In the genomic region with DNA sequence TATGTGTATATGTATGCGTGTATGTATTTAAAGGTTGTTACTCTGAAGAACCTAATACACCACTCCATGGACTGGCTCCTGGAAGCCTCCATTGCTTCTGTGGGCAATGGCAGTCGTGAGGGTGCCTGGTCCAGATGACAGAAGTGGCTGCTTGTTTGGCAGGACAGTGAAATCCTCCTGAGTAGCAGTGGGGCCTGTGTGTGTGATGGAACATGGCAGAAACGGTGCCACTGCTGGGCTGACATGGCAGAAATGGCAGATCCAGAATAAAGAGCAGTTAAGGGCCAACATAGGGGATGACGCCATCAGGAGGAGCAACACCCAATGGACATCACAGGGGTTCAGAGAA, we compare ENCODE assay signal across 24 cellular contexts. TPM values are rescaled to one million over a fixed set of nuclear protein-coding genes. Genes with fewer than 3 reads are reported as not detected.
"Had no signal": no experiment of that assay in that cellular context is flagged by ENCODE, and none has a peak within 500 bp of the region (broad histone marks: within the 10 kb centered on the region; RNA-seq: fewer than 3 reads in every experiment).

No MANE protein-coding gene starts in this region.

- H3K9me3 ChIP-seq: breast epithelium, heart left ventricle, thyroid gland, uterus had no signal

- H3K36me3 ChIP-seq: uterus had no signal

- H3K4me3 ChIP-seq: breast epithelium, heart left ventricle, lung, thyroid gland, uterus had no signal

- H3K9me3 Mint-ChIP-seq: activated naive CD4-positive, alpha-beta T cell treated with anti-CD3 and anti-CD28 coated beads, Interleukin-2, amount 10 ng/mL, durations not matched to agents 7 days and 5 days; activated T-helper 2 cell treated with anti-CD3 and anti-CD28 coated beads, Interferon-gamma antibody, Interleukin-2, Interleukin-4, amounts not matched to agents 10 μg/mL and 5 μg/mL and 100 μg/mL, durations not matched to agents 14 hours and 24 hours and 36 hours; natural killer cell treated with Interleukin-12 subunit alpha and Interleukin-12 subunit beta and Interleukin-15 and Interleukin-18, amount 100 ng/mL, for 72 hours had no signal

- H3K27ac Mint-ChIP-seq: activated naive CD4-positive, alpha-beta T cell treated with anti-CD3 and anti-CD28 coated beads, Interleukin-2, amount 10 ng/mL, durations not matched to agents 7 days and 5 days; activated T-helper 2 cell treated with anti-CD3 and anti-CD28 coated beads, Interferon-gamma antibody, Interleukin-2, Interleukin-4, amounts not matched to agents 10 μg/mL and 5 μg/mL and 100 μg/mL, durations not matched to agents 14 hours and 24 hours and 36 hours; mesothelial cell of epicardium; natural killer cell treated with Interleukin-12 subunit alpha and Interleukin-12 subunit beta and Interleukin-15 and Interleukin-18, amount 100 ng/mL, for 72 hours; stimulated activated naive B cell treated with anti-CD40 and anti-IgM and Interleukin-4, amounts not matched to agents 10 μg/mL and 1 μg/mL and 100 μg/mL, for 72 hours had no signal

- DNase-seq: activated CD4-positive, alpha-beta T cell treated with anti-CD3 and anti-CD28 coated beads for 1 hour; activated CD4-positive, alpha-beta T cell treated with anti-CD3 and anti-CD28 coated beads, Interleukin-2, amount 50 U/mL, for 48 hours; activated naive CD4-positive, alpha-beta T cell treated with anti-CD3 and anti-CD28 coated beads, Interleukin-2, amount 10 ng/mL, durations not matched to agents 7 days and 5 days; activated T-cell treated with anti-CD3 and anti-CD28 coated beads for 4 hours; aorta; cerebellar nuclear complex; effector CD4-positive, alpha-beta T cell; heart left ventricle; kidney; stimulated activated CD4-positive, alpha-beta T cell treated with anti-CD3 and anti-CD28 coated beads, Interleukin-4, amount 100 ng/mL, for 4 hours; stimulated activated naive B cell treated with anti-CD40 and anti-IgM and Interleukin-4, amounts not matched to agents 10 μg/mL and 1 μg/mL and 100 μg/mL, for 72 hours; T-helper 2 cell; thyroid gland; uterus; WERI-Rb-1 had no signal

- H3K4me1 ChIP-seq: breast epithelium, heart left ventricle, thyroid gland, uterus had no signal

- H3K4me1 Mint-ChIP-seq: activated naive CD4-positive, alpha-beta T cell treated with anti-CD3 and anti-CD28 coated beads, Interleukin-2, amount 10 ng/mL, durations not matched to agents 7 days and 5 days; mesothelial cell of epicardium; stimulated activated naive B cell treated with anti-CD40 and anti-IgM and Interleukin-4, amounts not matched to agents 10 μg/mL and 1 μg/mL and 100 μg/mL, for 72 hours had no signal

- ATAC-seq: heart left ventricle; sciatic nerve; stimulated activated naive B cell treated with anti-CD40 and anti-IgM and Interleukin-4, amounts not matched to agents 10 μg/mL and 1 μg/mL and 100 μg/mL, for 72 hours had no signal

- H3K27ac ChIP-seq: breast epithelium, heart left ventricle, thyroid gland, uterus, WERI-Rb-1 had no signal

- H3K27me3 ChIP-seq: breast epithelium, thyroid gland, uterus had no signal

- H3K4me3 Mint-ChIP-seq: activated naive CD4-positive, alpha-beta T cell treated with anti-CD3 and anti-CD28 coated beads, Interleukin-2, amount 10 ng/mL, durations not matched to agents 7 days and 5 days; mesothelial cell of epicardium; natural killer cell treated with Interleukin-12 subunit alpha and Interleukin-12 subunit beta and Interleukin-15 and Interleukin-18, amount 100 ng/mL, for 72 hours; stimulated activated naive B cell treated with anti-CD40 and anti-IgM and Interleukin-4, amounts not matched to agents 10 μg/mL and 1 μg/mL and 100 μg/mL, for 72 hours had no signal

RNA-seq across cellular contexts. Expression of a gene that starts 6.1 kb away (rescaled TPM):
- total RNA-seq: activated T-helper 2 cell treated with anti-CD3 and anti-CD28 coated beads, Interferon-gamma antibody, Interleukin-2, Interleukin-4, amounts not matched to agents 10 μg/mL and 5 μg/mL and 100 μg/mL, durations not matched to agents 14 hours and 24 hours and 36 hours; aorta; breast epithelium; frontal cortex; heart left ventricle; kidney; left lobe of liver; lung; mesothelial cell of epicardium; natural killer cell treated with Interleukin-12 subunit alpha and Interleukin-12 subunit beta and Interleukin-15 and Interleukin-18, amount 100 ng/mL, for 72 hours; sciatic nerve; subcutaneous adipose tissue; thyroid gland; uterus had no signal

RNA-seq across cellular contexts. Expression of a gene that starts 51.3 kb away (rescaled TPM):
- total RNA-seq: activated T-helper 2 cell treated with anti-CD3 and anti-CD28 coated beads, Interferon-gamma antibody, Interleukin-2, Interleukin-4, amounts not matched to agents 10 μg/mL and 5 μg/mL and 100 μg/mL, durations not matched to agents 14 hours and 24 hours and 36 hours; aorta; breast epithelium; frontal cortex; heart left ventricle; kidney; left lobe of liver; lung; mesothelial cell of epicardium; natural killer cell treated with Interleukin-12 subunit alpha and Interleukin-12 subunit beta and Interleukin-15 and Interleukin-18, amount 100 ng/mL, for 72 hours; sciatic nerve; subcutaneous adipose tissue; thyroid gland; uterus had no signal
